Comparison of ENCODE assay signal across 10 cellular contexts in the genomic region with DNA sequence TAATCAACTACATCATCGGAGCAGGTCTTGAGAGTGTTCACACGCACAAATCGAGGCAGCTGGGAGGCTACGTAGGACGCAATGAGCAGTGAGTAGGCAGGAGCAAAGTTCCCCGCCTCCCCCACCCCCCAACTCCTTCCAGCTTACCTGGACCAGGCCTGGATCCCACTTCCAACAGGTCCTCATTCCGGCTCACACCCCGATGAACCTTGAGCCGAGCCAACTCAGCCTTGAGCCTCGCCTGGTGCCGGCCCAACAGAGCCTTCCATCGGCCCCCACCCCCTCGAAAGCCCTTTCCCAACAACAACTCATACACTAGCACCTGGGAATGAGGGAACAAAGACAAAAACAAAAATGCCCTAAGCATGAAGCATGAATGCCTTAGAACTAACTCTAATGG. TPM values are rescaled to one million over a fixed set of nuclear protein-coding genes. Genes with fewer than 3 reads are reported as not detected.
DNase-seq lines count a peak whose midpoint lies in the region; ATAC-seq, FAIRE-seq and TF ChIP-seq lines count a peak whose summit lies in the region.
"Had no signal": no experiment of that assay in that cellular context is flagged by ENCODE, and none has a peak within 500 bp of the region (broad histone marks: within the 10 kb centered on the region; RNA-seq: fewer than 3 reads in every experiment).

No MANE protein-coding gene starts in this region.

- H2BK5ac ChIP-seq in H1 (ENCODE audit: low read depth, low read length) = no peak overlapping the region

- no peak for TF ChIP-seq EP300 in H1 (IDR thresholded peaks at IDR 0.05; ENCODE audit: borderline replicate concordance in 1 of 2, low read depth in 2 of 2, low read length in 2 of 2)
- no peak for TF ChIP-seq EP300 in tibial nerve (IDR thresholded peaks at IDR 0.05)

- H3K56ac ChIP-seq in H1 (replicated peaks; ENCODE audit: insufficient read length, low read depth, low read length) = no peak overlapping the region

- 84% methylated on average over 13 of the region's 13 CpGs; no CpG with 5 or more reads in 1 of the 2 experiments for WGBS in H1 (ENCODE audit: extremely low coverage in 1 of 2, insufficient coverage in 1 of 2, insufficient read length in 1 of 2, insufficient replicate concordance in 2 of 2, low coverage in 1 of 2, low lambda C conversion rate in 2 of 2, missing lambda C conversion rate in 1 of 2), 2 experiments
- 93% methylated on average over 13 of the region's 13 CpGs for WGBS in tibial nerve, 2 donors

- TF ChIP-seq RAD21 in H1 (IDR thresholded peaks at IDR 0.05 in 1 of 2, conservative IDR thresholded peaks at IDR 0.05 in 1 of 2; ENCODE audit: low read depth in 2 of 2, low read length in 2 of 2) = no peak

- peaks cover 2% of the 10 kb centered on the region; the same call in 1 of the 2 replicates for H3K79me1 ChIP-seq in H1 (ENCODE audit: low read depth, low read length)

- H3K14ac ChIP-seq in H1 (ENCODE audit: insufficient read length) = no peak overlapping the region

- H3K9ac ChIP-seq in NT2/D1 (ENCODE audit: insufficient read length, low read depth) (peak overlapping the region; percentile 50), H1 (replicated peaks in 1 of 4; ENCODE audit: extremely low read depth in 1 of 4, low read depth in 3 of 4, low read length in 3 of 4) (no peak overlapping the region), rectal smooth muscle tissue (ENCODE audit: low read length) (no peak overlapping the region)

- H3K27ac ChIP-seq in H1 (ENCODE audit: low read depth, low read length) (no peak overlapping the region), rectal smooth muscle tissue (ENCODE audit: low read depth, low read length) (no peak overlapping the region), tibial nerve (no peak overlapping the region)

- H2BK120ac ChIP-seq in H1 (replicated peaks; ENCODE audit: low read depth, low read length) = no peak overlapping the region

- H2BK12ac ChIP-seq in H1 (ENCODE audit: low read depth, low read length) = no peak overlapping the region

- no peak overlapping the region for H3K23ac ChIP-seq in H1 (ENCODE audit: insufficient read length)

- H2BK15ac ChIP-seq in H1 (ENCODE audit: low read length) = no peak overlapping the region

- TF ChIP-seq POLR2A in H1 (IDR thresholded peaks at IDR 0.05; ENCODE audit: control extremely low read depth in 1 of 2, low read depth in 2 of 2, low read length in 2 of 2) (no peak), tibial nerve (IDR thresholded peaks at IDR 0.05) (no peak)

- H4K8ac ChIP-seq in H1 (ENCODE audit: extremely low read depth, insufficient read depth, low read length) = peak overlapping the region; percentile 31; the same call in 1 of the 2 replicates

- no peak overlapping the region for H3K4ac ChIP-seq in H1 (replicated peaks; ENCODE audit: insufficient read length, low read depth, low read length)

- H3K36me3 ChIP-seq in NT2/D1 (ENCODE audit: insufficient read depth, insufficient read length, low read length) (peaks cover 27% of the 10 kb centered on the region), H1 (ENCODE audit: control insufficient read depth in 2 of 4, insufficient read depth in 4 of 4, low read length in 3 of 4) (peaks cover 7 to 34% (median 20%) of the 10 kb centered on the region in 4 experiments), rectal smooth muscle tissue (ENCODE audit: control insufficient read depth, insufficient read depth, low read length) (peaks cover 12% of the 10 kb centered on the region), tibial nerve (peaks cover 0 to 44% (median 6%) of the 10 kb centered on the region in 3 donors)

- POLR2A ChIA-PET in H1 (lab: Charles Lee; ENCODE audit: partially characterized antibody) = interaction anchor here (1.6 kb wide), 1 partner anchor 131 kb away, joined by 3 read pairs; no protein-coding TSS in a partner anchor

- no peak overlapping the region for H2AFZ ChIP-seq in H1 (ENCODE audit: low read length)

- peak overlapping the region; percentile 69 to 71 for H3K4me2 ChIP-seq in H1 (ENCODE audit: insufficient read depth in 1 of 2, low read depth in 2 of 2, low read length in 2 of 2)

- H3K23me2 ChIP-seq in H1 (ENCODE audit: low read depth, low read length) = peaks cover 7% of the 10 kb centered on the region; the same call in 1 of the 2 replicates

- H3K27me3 ChIP-seq in NT2/D1 (ENCODE audit: insufficient read depth, insufficient read length) = no peaks in the 10 kb centered on the region
- H3K27me3 ChIP-seq in H1 (replicated peaks in 1 of 4; ENCODE audit: control insufficient read depth in 3 of 4, extremely low read depth in 1 of 4, insufficient read depth in 3 of 4, low read length in 3 of 4) = no peaks in the 10 kb centered on the region; a peak in 1 of 7 replicates
- H3K27me3 ChIP-seq in rectal smooth muscle tissue (ENCODE audit: control insufficient read depth, insufficient read depth, low read length) = no peaks in the 10 kb centered on the region
- H3K27me3 ChIP-seq in tibial nerve = no peaks in the 10 kb centered on the region

- CTCF ChIA-PET in H1 (lab: Charles Lee; ENCODE audit: partially characterized antibody) = interaction anchor here (1.1 to 1.9 kb wide), 2 partner anchors 33 to 145 kb away, joined by 3 to 4 read pairs; no protein-coding TSS in a partner anchor

- H4K5ac ChIP-seq in H1 (ENCODE audit: insufficient read length, low read depth, low read length) = no peak overlapping the region

- peaks cover 0 to 2% of the 10 kb centered on the region in 2 experiments for H4K20me1 ChIP-seq in H1 (replicated peaks in 1 of 2; ENCODE audit: control insufficient read depth in 1 of 2, insufficient read depth in 2 of 2, low read length in 2 of 2)

- peaks cover 3 to 21% of the 10 kb centered on the region in 2 experiments; a peak in 3 of 4 replicates for H3K79me2 ChIP-seq in H1 (ENCODE audit: control insufficient read depth in 1 of 2, insufficient read depth in 2 of 2, low read length in 2 of 2)

- H4K91ac ChIP-seq in H1 (replicated peaks; ENCODE audit: insufficient read length, low read length) = no peak overlapping the region

- H3K4me3 ChIP-seq in GM12864 (ENCODE audit: low read depth, low read length) (peak overlapping the region; percentile 99), NT2/D1 (ENCODE audit: insufficient read length, low read depth) (peak overlapping the region; percentile 87), H1 (ENCODE audit: extremely low read depth in 1 of 4, insufficient read depth in 2 of 4, low read depth in 3 of 4, low read length in 4 of 4) (peak overlapping the region; percentile 59 to 81 (median 72); a peak in 5 of 8 replicates), rectal smooth muscle tissue (ENCODE audit: low read length) (peak overlapping the region; percentile 78), tibial nerve (peak overlapping the region in 1 of 4 donors; percentile 80)

- H2AK5ac ChIP-seq in H1 (ENCODE audit: low read depth, low read length) = no peak overlapping the region

- H3K18ac ChIP-seq in H1 (ENCODE audit: extremely low read depth, low read length) = no peak overlapping the region

- DNase-seq in GM12864 (ENCODE audit: low read depth) (no peak), NT2/D1 (ENCODE audit: low read depth, low spot score) (no peak), H1 (ENCODE audit: low read depth in 1 of 2, low spot score in 2 of 2) (no peak), tibial nerve (ENCODE audit: low spot score in 2 of 2) (no peak), NCI-H2196 (lab: John Stamatoyannopoulos, UW; ENCODE audit: unreplicated experiment) (no peak)
- DNase-seq in NK-92 treated with Interleukin-12 subunit alpha and Interleukin-12 subunit beta, amount 100 ng/mL, for 24 hours (lab: John Stamatoyannopoulos, UW) = no peak
- DNase-seq: NCI-H748 treated with DMSO at 0.1 percent for 48 hours had no signal

- no peak for ATAC-seq in HG03432 (IDR thresholded peaks at IDR 0.05; ENCODE audit: unreplicated experiment)

- H3K4me1 ChIP-seq in NT2/D1 (ENCODE audit: insufficient read depth, insufficient read length) = peaks cover 2% of the 10 kb centered on the region
- no peaks in the 10 kb centered on the region; a peak in 2 of 7 replicates for H3K4me1 ChIP-seq in H1 (replicated peaks in 1 of 4; ENCODE audit: control insufficient read depth in 3 of 4, insufficient read depth in 4 of 4, low read length in 3 of 4)
- peaks cover 4% of the 10 kb centered on the region for H3K4me1 ChIP-seq in rectal smooth muscle tissue (ENCODE audit: control insufficient read depth, insufficient read depth, low read length)
- peaks cover 0 to 19% (median 9%) of the 10 kb centered on the region in 4 donors for H3K4me1 ChIP-seq in tibial nerve

- H2BK20ac ChIP-seq in H1 (ENCODE audit: low read length) = no peak overlapping the region

- TF ChIP-seq CTCF in GM12864 (IDR thresholded peaks at IDR 0.05; ENCODE audit: low read depth, low read length, missing control alignments) (no peak), H1 (IDR thresholded peaks at IDR 0.05; ENCODE audit: control extremely low read depth in 1 of 3, insufficient read depth in 1 of 3, low read depth in 1 of 3, low read length in 3 of 3) (no peak), tibial nerve (IDR thresholded peaks at IDR 0.05) (no peak)

- no peaks in the 10 kb centered on the region for H3K9me3 ChIP-seq in NT2/D1 (ENCODE audit: insufficient read depth, low read length)
- no peaks in the 10 kb centered on the region for H3K9me3 ChIP-seq in H1 (ENCODE audit: insufficient read depth in 2 of 2, low read depth in 1 of 2, low read length in 1 of 2)
- no peaks in the 10 kb centered on the region for H3K9me3 ChIP-seq in tibial nerve

- FAIRE-seq in H1 (lab: Jason Lieb, UNC) = no peak

RNA-seq across cellular contexts. Expression of a gene that starts 1.2 kb away (rescaled TPM):
- 55.8 and 56.2 TPM in 2 replicates for total RNA-seq in H1 (2021; fragmentation: NEBNext Ultra II Directional; extraction: Animal tissue kit (Norgen Biotek cat#: 25700))
- polyA plus RNA-seq in H1 (2011; rRNA removed) = 89.0 and 110 TPM in 2 replicates
- polyA plus RNA-seq in H1 (2011; cell fraction: cytosol; rRNA removed) = 78.6 TPM
- polyA plus RNA-seq in H1 (2011; cell fraction: nucleus; rRNA removed) = 129 TPM
- polyA plus RNA-seq in H1 (2012, experiment 1 of 2) = 42.7 to 66.1 TPM (median 61.8 TPM) in 4 replicates
- polyA plus RNA-seq in H1 (2012, experiment 2 of 2) = 70.2 TPM
- polyA plus RNA-seq in H1 (2013, experiment 1 of 2) = 34.2 TPM
- polyA plus RNA-seq in H1 (2013, experiment 2 of 2) = 31.1 TPM
- polyA minus RNA-seq in H1 (2011; rRNA and poly(A)+ RNA removed) = 33.9 and 41.3 TPM in 2 replicates
- polyA minus RNA-seq in H1 (2011; cell fraction: cytosol; rRNA and poly(A)+ RNA removed) = 46.5 TPM
- 33.1 TPM for polyA minus RNA-seq in H1 (2011; cell fraction: nucleus; rRNA and poly(A)+ RNA removed)
- 10 to 100 TPM; 22.4 to 36.6 (median 26.8) TPM for total RNA-seq in tibial nerve

RNA-seq across cellular contexts. Expression of a gene that starts 20.4 kb away (rescaled TPM):
- total RNA-seq in H1 (2021; fragmentation: NEBNext Ultra II Directional; extraction: Animal tissue kit (Norgen Biotek cat#: 25700)) = 0.31 TPM in 1 of 2 replicates, not detected in the other
- polyA plus RNA-seq in H1 (2011; rRNA removed) = 0.12 and 0.25 TPM in 2 replicates
- 0.23 TPM for polyA plus RNA-seq in H1 (2011; cell fraction: cytosol; rRNA removed)
- polyA plus RNA-seq in H1 (2011; cell fraction: nucleus; rRNA removed) = 0.09 TPM
- 0.11 to 0.14 TPM in 2 of 4 replicates, not detected in the others for polyA plus RNA-seq in H1 (2012, experiment 1 of 2)
- polyA plus RNA-seq in H1 (2012, experiment 2 of 2) = not detected
- 0.06 TPM for polyA plus RNA-seq in H1 (2013, experiment 1 of 2)
- 0.07 TPM for polyA plus RNA-seq in H1 (2013, experiment 2 of 2)
- polyA minus RNA-seq in H1 (2011; rRNA and poly(A)+ RNA removed) = not detected in 2 replicates
- polyA minus RNA-seq in H1 (2011; cell fraction: cytosol; rRNA and poly(A)+ RNA removed) = not detected
- polyA minus RNA-seq in H1 (2011; cell fraction: nucleus; rRNA and poly(A)+ RNA removed) = not detected
- under 1 TPM in 2 of 4 donors, not detected in 2; 0.20 to 0.84 TPM for total RNA-seq in tibial nerve
- total RNA-seq: lung microvascular endothelial cell had no signal

RNA-seq across cellular contexts. Expression of a gene that starts 20.5 kb away (rescaled TPM):
- 0.19 TPM in 1 of 2 replicates, not detected in the other for total RNA-seq in H1 (2021; fragmentation: NEBNext Ultra II Directional; extraction: Animal tissue kit (Norgen Biotek cat#: 25700))
- polyA plus RNA-seq in H1 (2011; rRNA removed) = 0.11 and 0.14 TPM in 2 replicates
- 0.06 TPM for polyA plus RNA-seq in H1 (2011; cell fraction: cytosol; rRNA removed)
- polyA plus RNA-seq in H1 (2011; cell fraction: nucleus; rRNA removed) = 0.04 TPM
- 0.10 to 0.20 TPM (median 0.12 TPM) in 3 of 4 replicates, not detected in the other for polyA plus RNA-seq in H1 (2012, experiment 1 of 2)
- not detected for polyA plus RNA-seq in H1 (2012, experiment 2 of 2)
- 0.08 TPM for polyA plus RNA-seq in H1 (2013, experiment 1 of 2)
- 0.09 TPM for polyA plus RNA-seq in H1 (2013, experiment 2 of 2)
- polyA minus RNA-seq in H1 (2011; rRNA and poly(A)+ RNA removed) = not detected in 2 replicates
- polyA minus RNA-seq in H1 (2011; cell fraction: cytosol; rRNA and poly(A)+ RNA removed) = not detected
- not detected for polyA minus RNA-seq in H1 (2011; cell fraction: nucleus; rRNA and poly(A)+ RNA removed)
- total RNA-seq in tibial nerve = not detected
- total RNA-seq: lung microvascular endothelial cell had no signal
